In genomic region chr20:50916934-50917333, GRCh38 we compare ENCODE assay signal across 12 cellular contexts. TPM values are rescaled to one million over a fixed set of nuclear protein-coding genes. Genes with fewer than 3 reads are reported as not detected.
DNase-seq lines count a peak whose midpoint lies in the region; ATAC-seq and TF ChIP-seq lines count a peak whose summit lies in the region.
"Had no signal": no experiment of that assay in that cellular context is flagged by ENCODE, and none has a peak within 500 bp of the region (broad histone marks: within the 10 kb centered on the region; RNA-seq: fewer than 3 reads in every experiment).

No MANE protein-coding gene starts in this region.

- TF ChIP-seq CTCF in Loucy (conservative IDR thresholded peaks at IDR 0.05; ENCODE audit: low read length) (no peak), endodermal cell (conservative IDR thresholded peaks at IDR 0.05) (no peak), psoas muscle (IDR thresholded peaks at IDR 0.05) (no peak)

- intact Hi-C loops in psoas muscle (cut with DNase I), result loop anchor here (5.0 to 10.0 kb wide), 2 partner anchors 40 to 102 kb away; partner anchors contain the start of genes DPM1 (in 1 of the 2) and MOCS3 (in 1 of the 2)

- H3K4me3 ChIP-seq in Loucy (ENCODE audit: low read length, poor library complexity, severe bottlenecking), result no peak overlapping the region
- no peak overlapping the region for H3K4me3 ChIP-seq in endodermal cell (ENCODE audit: low read length)
- H3K4me3 ChIP-seq in psoas muscle, result no peak overlapping the region
- H3K4me3 ChIP-seq: adrenal gland, pancreas had no signal

- H3K27ac ChIP-seq in endodermal cell (ENCODE audit: low read depth, low read length), result no peak overlapping the region
- peak overlapping the region; percentile 13 for H3K27ac ChIP-seq in psoas muscle
- H3K27ac ChIP-seq: pancreas had no signal

- peaks cover 25% of the 10 kb centered on the region for H3K36me3 Mint-ChIP-seq in T-helper 2 cell treated with Interferon-gamma antibody and Interleukin-4, amounts not matched to agents 5 μg/mL and 100 μg/mL, for 36 hours (ENCODE audit: low read depth)
- H3K36me3 Mint-ChIP-seq in endodermal cell (ENCODE audit: low read depth), result peaks cover 27% of the 10 kb centered on the region

- 93 to 95% methylated on average over 3 of the region's 3 CpGs for WGBS in endodermal cell (ENCODE audit: insufficient coverage in 1 of 2, insufficient read length in 1 of 2), 2 experiments
- WGBS in psoas muscle, 3 donors, result 62 to 89% (median 78%) methylated on average over 3 of the region's 3 CpGs

- peak overlapping the region; percentile 2 for H3K4me2 ChIP-seq in Loucy (ENCODE audit: low read depth, low read length, poor library complexity, severe bottlenecking)

- H3K4me1 Mint-ChIP-seq in T-helper 2 cell treated with Interferon-gamma antibody and Interleukin-4, amounts not matched to agents 5 μg/mL and 100 μg/mL, for 36 hours (ENCODE audit: low read depth), result peaks cover 37% of the 10 kb centered on the region
- H3K4me1 Mint-ChIP-seq in endodermal cell, result peaks cover 60% of the 10 kb centered on the region

- H3K27me3 ChIP-seq in Loucy (ENCODE audit: insufficient read depth, low read length, poor library complexity, severe bottlenecking), result no peaks in the 10 kb centered on the region
- H3K27me3 ChIP-seq in endodermal cell (ENCODE audit: control insufficient read depth, insufficient read depth, low read length, poor library complexity, severe bottlenecking), result no peaks in the 10 kb centered on the region
- no peaks in the 10 kb centered on the region for H3K27me3 ChIP-seq in psoas muscle (ENCODE audit: insufficient read depth in 3 of 3, low read length in 2 of 3)
- H3K27me3 ChIP-seq: adrenal gland, pancreas had no signal

- peak overlapping the region; percentile 41 for H3K27ac Mint-ChIP-seq in T-helper 2 cell treated with Interferon-gamma antibody and Interleukin-4, amounts not matched to agents 5 μg/mL and 100 μg/mL, for 36 hours
- H3K27ac Mint-ChIP-seq in endodermal cell, result peak overlapping the region; percentile 7
- H3K27ac Mint-ChIP-seq: activated CD4-positive, alpha-beta T cell treated with anti-CD3 and anti-CD28 coated beads, Interleukin-2, amount 10 ng/mL, durations not matched to agents 7 days and 5 days had no signal

- ATAC-seq in psoas muscle, result no peak

- H3K9ac ChIP-seq in Loucy (ENCODE audit: low read depth, low read length, poor library complexity, severe bottlenecking) (no peak overlapping the region), endodermal cell (ENCODE audit: extremely low read depth, low read length, poor library complexity, severe bottlenecking) (no peak overlapping the region)

- H2AFZ ChIP-seq in Loucy (ENCODE audit: low read length), result no peak overlapping the region

- peaks cover 100% of the 10 kb centered on the region for H3K79me2 ChIP-seq in Loucy (ENCODE audit: insufficient read depth, low read length)

- H3K9me3 ChIP-seq in Loucy (ENCODE audit: insufficient read depth, low read depth, low read length), result no peaks in the 10 kb centered on the region
- no peaks in the 10 kb centered on the region for H3K9me3 ChIP-seq in endodermal cell (ENCODE audit: control insufficient read depth, low read length)
- no peaks in the 10 kb centered on the region for H3K9me3 ChIP-seq in psoas muscle
- H3K9me3 ChIP-seq: adrenal gland, pancreas had no signal

- H3K4me1 ChIP-seq in Loucy (ENCODE audit: insufficient read depth, low read length, poor library complexity, severe bottlenecking) (peaks cover 38% of the 10 kb centered on the region), endodermal cell (ENCODE audit: control insufficient read depth, insufficient read depth, low read length) (peaks cover 21% of the 10 kb centered on the region), psoas muscle (peaks cover 81% of the 10 kb centered on the region)

- no peaks in the 10 kb centered on the region for H3K27me3 Mint-ChIP-seq in T-helper 2 cell treated with Interferon-gamma antibody and Interleukin-4, amounts not matched to agents 5 μg/mL and 100 μg/mL, for 36 hours (ENCODE audit: low read depth)
- no peaks in the 10 kb centered on the region for H3K27me3 Mint-ChIP-seq in endodermal cell (ENCODE audit: insufficient read depth)
- H3K27me3 Mint-ChIP-seq: activated CD4-positive, alpha-beta T cell treated with anti-CD3 and anti-CD28 coated beads, Interleukin-2, amount 10 ng/mL, durations not matched to agents 7 days and 5 days had no signal

- H3F3A ChIP-seq in Loucy (ENCODE audit: low read depth), result 0 out of 2 replicates have a peak, but pooled peaks cover 4% of the 10 kb centered on the region

- DNase-seq in T-helper 2 cell treated with Interferon-gamma antibody and Interleukin-4, amounts not matched to agents 5 μg/mL and 100 μg/mL, for 36 hours (ENCODE audit: low spot score), result no peak
- DNase-seq in T-helper 2 cell (no peak), endodermal cell (no peak), psoas muscle (no peak), SK-N-DZ (ENCODE audit: low spot score) (no peak), dermis blood vessel endothelial cell (no peak)
- DNase-seq in activated effector memory CD4-positive, alpha-beta T cell treated with Interleukin-2 at 50 U/mL for 16 hours, result no peak
- DNase-seq: activated CD4-positive, alpha-beta T cell treated with anti-CD3 and anti-CD28 coated beads, Interleukin-2, amount 10 ng/mL, durations not matched to agents 7 days and 5 days; adrenal gland; head of caudate nucleus; pancreas had no signal

- no peaks in the 10 kb centered on the region for H3K9me3 Mint-ChIP-seq in T-helper 2 cell treated with Interferon-gamma antibody and Interleukin-4, amounts not matched to agents 5 μg/mL and 100 μg/mL, for 36 hours
- H3K9me3 Mint-ChIP-seq in endodermal cell, result no peaks in the 10 kb centered on the region
- H3K9me3 Mint-ChIP-seq: activated CD4-positive, alpha-beta T cell treated with anti-CD3 and anti-CD28 coated beads, Interleukin-2, amount 10 ng/mL, durations not matched to agents 7 days and 5 days had no signal

- H3K4me3 Mint-ChIP-seq in T-helper 2 cell treated with Interferon-gamma antibody and Interleukin-4, amounts not matched to agents 5 μg/mL and 100 μg/mL, for 36 hours, result no peak overlapping the region
- H3K4me3 Mint-ChIP-seq in endodermal cell, result no peak overlapping the region
- H3K4me3 Mint-ChIP-seq: activated CD4-positive, alpha-beta T cell treated with anti-CD3 and anti-CD28 coated beads, Interleukin-2, amount 10 ng/mL, durations not matched to agents 7 days and 5 days had no signal

- H3K9me2 ChIP-seq in Loucy (replicated peaks; ENCODE audit: low read depth, low read length), result no peaks in the 10 kb centered on the region

- peaks cover 95% of the 10 kb centered on the region for H4K20me1 ChIP-seq in Loucy (ENCODE audit: insufficient read depth, low read length, poor library complexity, severe bottlenecking)

- peaks cover 41% of the 10 kb centered on the region for H3K36me3 ChIP-seq in Loucy (ENCODE audit: insufficient read depth, low read length)
- H3K36me3 ChIP-seq in endodermal cell (ENCODE audit: control insufficient read depth, insufficient read depth, low read length), result peaks cover 86% of the 10 kb centered on the region
- no peaks in the 10 kb centered on the region for H3K36me3 ChIP-seq in psoas muscle (ENCODE audit: insufficient read depth in 1 of 2, low read depth in 1 of 2)
- H3K36me3 ChIP-seq: adrenal gland, pancreas had no signal

RNA-seq across cellular contexts. Expression of gene ADNP, which starts 14.3 kb away (rescaled TPM):
- total RNA-seq in endodermal cell (100 to 1,000 TPM; 136 to 152 TPM), psoas muscle (10 to 100 TPM; 34.2 to 40.1 (median 37.9) TPM), dermis blood vessel endothelial cell (28.8 and 53.0 TPM in 2 replicates)
- polyA plus RNA-seq in endodermal cell (2013, experiment 1 of 2), result 110 TPM
- polyA plus RNA-seq in endodermal cell (2013, experiment 2 of 2), result 102 TPM
- 10 to 100 TPM; 13.3 to 30.1 (median 13.4) TPM for polyA plus RNA-seq in psoas muscle
- polyA plus RNA-seq in SK-N-DZ (2014; cell fraction: cytosol; rRNA removed), result 42.7 and 46.4 TPM in 2 replicates
- 44.4 and 77.6 TPM in 2 replicates for polyA plus RNA-seq in SK-N-DZ (2014; cell fraction: nucleus; rRNA removed)

RNA-seq across cellular contexts. Expression of gene DPM1, which starts 41.4 kb away (rescaled TPM):
- total RNA-seq in endodermal cell, result 10 to 100 TPM; 54.9 to 58.8 TPM
- 68.9 TPM for polyA plus RNA-seq in endodermal cell (2013, experiment 1 of 2)
- polyA plus RNA-seq in endodermal cell (2013, experiment 2 of 2), result 69.4 TPM
- 10 to 100 TPM; 24.6 to 59.6 (median 38.3) TPM for total RNA-seq in psoas muscle
- 100 to 1,000 TPM in 1 of 3 donors, 10 to 100 TPM in 2; 65.7 to 120 (median 66.8) TPM for polyA plus RNA-seq in psoas muscle
- 337 and 362 TPM in 2 replicates for polyA plus RNA-seq in SK-N-DZ (2014; cell fraction: cytosol; rRNA removed)
- 174 and 245 TPM in 2 replicates for polyA plus RNA-seq in SK-N-DZ (2014; cell fraction: nucleus; rRNA removed)
- total RNA-seq in dermis blood vessel endothelial cell, result 71.5 and 75.9 TPM in 2 replicates

RNA-seq across cellular contexts. Expression of gene MOCS3, which starts 41.7 kb away (rescaled TPM):
- total RNA-seq in endodermal cell (1 to 10 TPM; 4.7 to 5.5 TPM), psoas muscle (1 to 10 TPM; 2.9 to 4.2 (median 3.7) TPM), dermis blood vessel endothelial cell (8.5 and 9.2 TPM in 2 replicates)
- polyA plus RNA-seq in endodermal cell (2013, experiment 1 of 2), result 4.9 TPM
- polyA plus RNA-seq in endodermal cell (2013, experiment 2 of 2), result 4.5 TPM
- 1 to 10 TPM; 2.1 to 5.9 (median 3.1) TPM for polyA plus RNA-seq in psoas muscle
- polyA plus RNA-seq in SK-N-DZ (2014; cell fraction: cytosol; rRNA removed), result 10.4 and 10.7 TPM in 2 replicates
- polyA plus RNA-seq in SK-N-DZ (2014; cell fraction: nucleus; rRNA removed), result 2.3 and 3.4 TPM in 2 replicates
